Comparison of ENCODE assay signal across 12 cellular contexts in genomic region chr10:29598861-29599311, GRCh38. TPM values are rescaled to one million over a fixed set of nuclear protein-coding genes. Genes with fewer than 3 reads are reported as not detected.
A peak's percentile ranks its signal among the peaks of the same experiment; 100 is the strongest.
DNase-seq lines count a peak whose midpoint lies in the region; ATAC-seq and TF ChIP-seq lines count a peak whose summit lies in the region.
"Had no signal": no experiment of that assay in that cellular context is flagged by ENCODE, and none has a peak within 500 bp of the region (broad histone marks: within the 10 kb centered on the region; RNA-seq: fewer than 3 reads in every experiment).

No MANE protein-coding gene starts in this region.

- H3K4me3 Mint-ChIP-seq in activated CD4-positive, alpha-beta T cell treated with anti-CD3 and anti-CD28 coated beads for 36 hours, result no peak overlapping the region
- no peak overlapping the region for H3K4me3 Mint-ChIP-seq in T-helper 2 cell treated with Interferon-gamma antibody and Interleukin-4, amounts not matched to agents 5 μg/mL and 100 μg/mL, for 36 hours
- H3K4me3 Mint-ChIP-seq: neural progenitor cell had no signal

- CTCF ChIA-PET in activated CD4-positive, alpha-beta T cell treated with anti-CD3 and anti-CD28 coated beads for 36 hours (lab: Charles Lee), result interaction anchor here (0.6 kb wide), 1 partner anchor 74 kb away, joined by 7 read pairs; no protein-coding TSS in a partner anchor

- H3K4me1 Mint-ChIP-seq in activated CD4-positive, alpha-beta T cell treated with anti-CD3 and anti-CD28 coated beads for 36 hours, result peaks cover 17% of the 10 kb centered on the region
- no peaks in the 10 kb centered on the region for H3K4me1 Mint-ChIP-seq in T-helper 2 cell treated with Interferon-gamma antibody and Interleukin-4, amounts not matched to agents 5 μg/mL and 100 μg/mL, for 36 hours (ENCODE audit: low read depth)

- H3K27me3 ChIP-seq in adrenal gland, result no peaks in the 10 kb centered on the region
- no peaks in the 10 kb centered on the region for H3K27me3 ChIP-seq in muscle layer of duodenum (ENCODE audit: low read depth, low read length)
- no peaks in the 10 kb centered on the region for H3K27me3 ChIP-seq in tibial nerve
- H3K27me3 ChIP-seq: neural progenitor cell had no signal

- H3K27ac ChIP-seq in adrenal gland (peak overlapping the region in 3 of 5 donors; percentile 77 to 87 (median 81)), muscle layer of duodenum (ENCODE audit: low read length) (peak overlapping the region; percentile 33), tibial nerve (peak overlapping the region in 3 of 4 donors; percentile 36 to 63 (median 60))
- H3K27ac ChIP-seq: neural progenitor cell had no signal

- intact Hi-C loops in adrenal gland (cut with DNase I), result no loop called here
- intact Hi-C loops in activated CD4-positive, alpha-beta T cell treated with anti-CD3 and anti-CD28 coated beads for 36 hours (cut with DNase I, micrococcal nuclease), result no loop called here

- DNase-seq in adrenal gland (peak in 6 of 7 donors; percentile 48 to 73 (median 68)), fibroblast of peridontal ligament (ENCODE audit: extremely low read depth) (peak; percentile 96), tibial nerve (ENCODE audit: low spot score in 2 of 2) (peak in 1 of 2 donors; percentile 40), NCI-H1048 (lab: John Stamatoyannopoulos, UW) (no peak)
- DNase-seq in activated CD4-positive, alpha-beta T cell treated with anti-CD3 and anti-CD28 coated beads for 36 hours, result no peak
- no peak for DNase-seq in T-helper 2 cell treated with Interferon-gamma antibody and Interleukin-4, amounts not matched to agents 5 μg/mL and 100 μg/mL, for 36 hours (ENCODE audit: low spot score)
- DNase-seq: activated CD4-positive, alpha-beta T cell treated with anti-CD3 and anti-CD28 coated beads for 48 hours; NCI-H187 treated with DMSO at 0.1 percent for 48 hours had no signal

- H3K9me3 Mint-ChIP-seq in activated CD4-positive, alpha-beta T cell treated with anti-CD3 and anti-CD28 coated beads for 36 hours (ENCODE audit: low read depth), result no peaks in the 10 kb centered on the region
- H3K9me3 Mint-ChIP-seq in T-helper 2 cell treated with Interferon-gamma antibody and Interleukin-4, amounts not matched to agents 5 μg/mL and 100 μg/mL, for 36 hours, result no peaks in the 10 kb centered on the region
- H3K9me3 Mint-ChIP-seq: activated naive CD4-positive, alpha-beta T cell treated with anti-CD3 and anti-CD28 coated beads, Interleukin-2, amount 50 U/mL, for 72 hours; neural progenitor cell had no signal

- POLR2A ChIA-PET in activated CD4-positive, alpha-beta T cell treated with anti-CD3 and anti-CD28 coated beads for 36 hours (lab: Charles Lee), result no interaction called here

- no peaks in the 10 kb centered on the region for H3K36me3 Mint-ChIP-seq in activated CD4-positive, alpha-beta T cell treated with anti-CD3 and anti-CD28 coated beads for 36 hours (ENCODE audit: low read depth)
- no peaks in the 10 kb centered on the region for H3K36me3 Mint-ChIP-seq in T-helper 2 cell treated with Interferon-gamma antibody and Interleukin-4, amounts not matched to agents 5 μg/mL and 100 μg/mL, for 36 hours (ENCODE audit: low read depth)
- H3K36me3 Mint-ChIP-seq: activated naive CD4-positive, alpha-beta T cell treated with anti-CD3 and anti-CD28 coated beads, Interleukin-2, amount 50 U/mL, for 72 hours; neural progenitor cell had no signal

- TF ChIP-seq POLR2A in adrenal gland (IDR thresholded peaks at IDR 0.05), result peak in 1 of 2 donors; percentile 18
- no peak for TF ChIP-seq POLR2A in tibial nerve (IDR thresholded peaks at IDR 0.05)

- H3K36me3 ChIP-seq in adrenal gland (replicated peaks in 1 of 2) (no peaks in the 10 kb centered on the region), muscle layer of duodenum (ENCODE audit: control insufficient read depth in 1 of 2, insufficient read depth in 2 of 2, low read length in 2 of 2) (peaks cover 0 to 4% of the 10 kb centered on the region in 2 donors), tibial nerve (no peaks in the 10 kb centered on the region)
- H3K36me3 ChIP-seq: neural progenitor cell had no signal

- TF ChIP-seq EP300 in tibial nerve (IDR thresholded peaks at IDR 0.05), result peak in 1 of 2 donors; percentile 13

- H3K4me3 ChIP-seq in adrenal gland (no peak overlapping the region), muscle layer of duodenum (ENCODE audit: low read depth in 1 of 2, low read length in 2 of 2) (peak overlapping the region; percentile 7 to 12), tibial nerve (no peak overlapping the region)
- H3K4me3 ChIP-seq: neural progenitor cell had no signal

- ATAC-seq in activated CD4-positive, alpha-beta T cell treated with anti-CD3 and anti-CD28 coated beads for 36 hours, result no peak
- ATAC-seq in GM21528 (IDR thresholded peaks at IDR 0.05; ENCODE audit: low FRiP score, unreplicated experiment), result no peak
- ATAC-seq: activated naive CD4-positive, alpha-beta T cell treated with anti-CD3 and anti-CD28 coated beads, Interleukin-2, amount 50 U/mL, for 72 hours had no signal

- H3K9me3 ChIP-seq in adrenal gland (replicated peaks in 1 of 3), result no peaks in the 10 kb centered on the region
- no peaks in the 10 kb centered on the region for H3K9me3 ChIP-seq in muscle layer of duodenum (ENCODE audit: control insufficient read depth in 1 of 2, low read length in 2 of 2)
- no peaks in the 10 kb centered on the region for H3K9me3 ChIP-seq in tibial nerve

- no peaks in the 10 kb centered on the region for H3K27me3 Mint-ChIP-seq in activated CD4-positive, alpha-beta T cell treated with anti-CD3 and anti-CD28 coated beads for 36 hours
- H3K27me3 Mint-ChIP-seq in T-helper 2 cell treated with Interferon-gamma antibody and Interleukin-4, amounts not matched to agents 5 μg/mL and 100 μg/mL, for 36 hours (ENCODE audit: low read depth), result no peaks in the 10 kb centered on the region

- H3K4me1 ChIP-seq in adrenal gland (replicated peaks in 1 of 2) (peaks cover 4 to 21% of the 10 kb centered on the region in 2 donors), muscle layer of duodenum (ENCODE audit: control insufficient read depth in 1 of 2, insufficient read depth in 2 of 2, low read length in 2 of 2) (peaks cover 4 to 46% of the 10 kb centered on the region in 2 donors), tibial nerve (peaks cover 0 to 14% (median 4%) of the 10 kb centered on the region in 4 donors)

- H3K27ac Mint-ChIP-seq in activated CD4-positive, alpha-beta T cell treated with anti-CD3 and anti-CD28 coated beads for 36 hours, result no peak overlapping the region
- H3K27ac Mint-ChIP-seq in T-helper 2 cell treated with Interferon-gamma antibody and Interleukin-4, amounts not matched to agents 5 μg/mL and 100 μg/mL, for 36 hours, result no peak overlapping the region
- H3K27ac Mint-ChIP-seq: neural progenitor cell had no signal

- 30 to 38% (median 32%) methylated on average over 6 of the region's 6 CpGs for WGBS in adrenal gland, 4 donors
- 30 to 36% methylated on average over 6 of the region's 6 CpGs for whole genome bisulfite sequencing in tibial nerve, 2 donors

- no peak for TF ChIP-seq CTCF in adrenal gland (IDR thresholded peaks at IDR 0.05)
- TF ChIP-seq CTCF in tibial nerve (IDR thresholded peaks at IDR 0.05), result no peak

RNA-seq across cellular contexts. Expression of gene SVIL, which starts 35.9 kb away (rescaled TPM):
- total RNA-seq in adrenal gland (10 to 100 TPM; 21.2 to 73.1 (median 41.5) TPM), tibial nerve (10 to 100 TPM; 23.6 to 32.0 (median 26.0) TPM)
- polyA plus RNA-seq in adrenal gland, result 10 to 100 TPM in 2 of 3 donors, 1 to 10 TPM in 1; 6.7 to 17.3 (median 12.5) TPM
- 10 to 100 TPM; 12.5 to 17.0 TPM for total RNA-seq in activated CD4-positive, alpha-beta T cell treated with anti-CD3 and anti-CD28 coated beads for 36 hours

Comparison
In these comparisons a context has a peak if more than half of its experiments do, and no peak if none do; other contexts are left out.
1. DNase-seq: peak in adrenal gland (6 of 7) and fibroblast of peridontal ligament (single experiment); none in NCI-H1048 (single experiment), activated CD4-positive, alpha-beta T cell treated with anti-CD3 and anti-CD28 coated beads for 36 hours (single experiment) and T-helper 2 cell treated with Interferon-gamma antibody and Interleukin-4, amounts not matched to agents 5 μg/mL and 100 μg/mL, for 36 hours (single experiment).
2. H3K4me3 ChIP-seq: peak in muscle layer of duodenum (2 of 2); none in adrenal gland (0 of 4) and tibial nerve (0 of 4).
3. Peak in every context shown above with its lines, with median percentiles within 50 percentile points of each other: H3K27ac ChIP-seq.